In genomic region chr5:173909205-173909604, GRCh38 we compare ENCODE assay signal across 14 cellular contexts. TPM values are rescaled to one million over a fixed set of nuclear protein-coding genes. Genes with fewer than 3 reads are reported as not detected.
DNase-seq lines count a peak whose midpoint lies in the region; ATAC-seq and TF ChIP-seq lines count a peak whose summit lies in the region.
"Had no signal": no experiment of that assay in that cellular context is flagged by ENCODE, and none has a peak within 500 bp of the region (broad histone marks: within the 10 kb centered on the region; RNA-seq: fewer than 3 reads in every experiment).

No MANE protein-coding gene starts in this region.

- DNase-seq in NCI-H2227 treated with DMSO at 0.1 percent for 48 hours (lab: John Stamatoyannopoulos, UW) = peak; percentile 47
- DNase-seq in dorsolateral prefrontal cortex = peak in 4 of 10 donors; percentile 62 to 75 (median 67)
- no peak for DNase-seq in mesenchymal stem cell
- no peak for DNase-seq in stimulated activated naive CD4-positive, alpha-beta T cell (lab: John Stamatoyannopoulos, UW)
- no peak for DNase-seq in DMS53 (lab: John Stamatoyannopoulos, UW)
- DNase-seq: activated naive CD4-positive, alpha-beta T cell treated with anti-CD3 and anti-CD28 coated beads, Interleukin-2, amount 50 U/mL, for 16 hours; CD4-positive, CD25-positive, alpha-beta regulatory T cell; NCI-H1694; stimulated activated naive CD8-positive, alpha-beta T cell treated with anti-CD3 and anti-CD28 coated beads, Interleukin-15, amount 100 ng/mL, for 72 hours had no signal

- WGBS in mesenchymal stem cell = 33% methylated on average over 1 of the region's 3 CpGs

- H3K14ac ChIP-seq in mesenchymal stem cell (ENCODE audit: low read length in 2 of 2) = no peak overlapping the region

- ATAC-seq in HG03139 (IDR thresholded peaks at IDR 0.05; ENCODE audit: unreplicated experiment) = no peak
- no peak for ATAC-seq in stimulated activated memory B cell treated with anti-CD40 and anti-IgM and Interleukin-4, amounts not matched to agents 10 μg/mL and 1 μg/mL and 100 μg/mL, for 72 hours
- ATAC-seq: stimulated activated naive CD8-positive, alpha-beta T cell treated with anti-CD3 and anti-CD28 coated beads, Interleukin-15, amount 100 ng/mL, for 72 hours had no signal

- H3K27ac ChIP-seq in dorsolateral prefrontal cortex (peak overlapping the region; percentile 30 to 95 (median 87)), mesenchymal stem cell (ENCODE audit: low read length, poor library complexity, severe bottlenecking) (no peak overlapping the region), temporal lobe (ENCODE audit: low read depth, low read length) (peak overlapping the region; percentile 86)
- H3K27ac ChIP-seq: SJSA1 had no signal

- no peak overlapping the region for H3K27ac Mint-ChIP-seq in stimulated activated memory B cell treated with anti-CD40 and anti-IgM and Interleukin-4, amounts not matched to agents 10 μg/mL and 1 μg/mL and 100 μg/mL, for 72 hours
- H3K27ac Mint-ChIP-seq: stimulated activated naive CD8-positive, alpha-beta T cell treated with anti-CD3 and anti-CD28 coated beads, Interleukin-15, amount 100 ng/mL, for 72 hours had no signal

- H3K36me3 ChIP-seq in mesenchymal stem cell (ENCODE audit: control insufficient read depth in 1 of 2, insufficient read depth in 2 of 2, low read depth in 1 of 2, low read length in 2 of 2) = peaks cover 6 to 32% of the 10 kb centered on the region in 2 experiments

- H4K8ac ChIP-seq in mesenchymal stem cell (ENCODE audit: low read length) = no peak overlapping the region

- H3K79me1 ChIP-seq in mesenchymal stem cell (replicated peaks; ENCODE audit: low read length, poor library complexity, severe bottlenecking) = peaks cover 2% of the 10 kb centered on the region

- H3K9me3 ChIP-seq in mesenchymal stem cell (ENCODE audit: control insufficient read depth, low read length) = no peaks in the 10 kb centered on the region
- H3K9me3 ChIP-seq: SJSA1 had no signal

- no peaks in the 10 kb centered on the region for H3K27me3 Mint-ChIP-seq in stimulated activated memory B cell treated with anti-CD40 and anti-IgM and Interleukin-4, amounts not matched to agents 10 μg/mL and 1 μg/mL and 100 μg/mL, for 72 hours
- H3K27me3 Mint-ChIP-seq: CD4-positive, CD25-positive, alpha-beta regulatory T cell; IgD-negative memory B cell; stimulated activated naive CD8-positive, alpha-beta T cell treated with anti-CD3 and anti-CD28 coated beads, Interleukin-15, amount 100 ng/mL, for 72 hours had no signal

- intact Hi-C loops in dorsolateral prefrontal cortex (cut with DNase I) = no loop called here

- H3K4me1 Mint-ChIP-seq in stimulated activated memory B cell treated with anti-CD40 and anti-IgM and Interleukin-4, amounts not matched to agents 10 μg/mL and 1 μg/mL and 100 μg/mL, for 72 hours = peaks cover 27% of the 10 kb centered on the region
- H3K4me1 Mint-ChIP-seq: stimulated activated naive CD8-positive, alpha-beta T cell treated with anti-CD3 and anti-CD28 coated beads, Interleukin-15, amount 100 ng/mL, for 72 hours had no signal

- H3K4me1 ChIP-seq in mesenchymal stem cell (ENCODE audit: control insufficient read depth, insufficient read depth, low read depth, low read length) = peaks cover 2% of the 10 kb centered on the region
- H3K4me1 ChIP-seq: SJSA1 had no signal

- no peaks in the 10 kb centered on the region for H3K9me3 Mint-ChIP-seq in stimulated activated memory B cell treated with anti-CD40 and anti-IgM and Interleukin-4, amounts not matched to agents 10 μg/mL and 1 μg/mL and 100 μg/mL, for 72 hours
- H3K9me3 Mint-ChIP-seq: CD4-positive, CD25-positive, alpha-beta regulatory T cell; IgD-negative memory B cell; stimulated activated naive CD8-positive, alpha-beta T cell treated with anti-CD3 and anti-CD28 coated beads, Interleukin-15, amount 100 ng/mL, for 72 hours had no signal

- H2AK5ac ChIP-seq in mesenchymal stem cell (ENCODE audit: low read length, severe bottlenecking) = no peak overlapping the region

- no peak overlapping the region for H2BK5ac ChIP-seq in mesenchymal stem cell (ENCODE audit: low read depth, low read length, poor library complexity, severe bottlenecking)

- no peak overlapping the region for H2BK12ac ChIP-seq in mesenchymal stem cell (ENCODE audit: low read length in 2 of 2)

- no peak overlapping the region for H3K23ac ChIP-seq in mesenchymal stem cell (ENCODE audit: low read length in 2 of 2)

- no peaks in the 10 kb centered on the region for H3K27me3 ChIP-seq in dorsolateral prefrontal cortex
- H3K27me3 ChIP-seq in mesenchymal stem cell (ENCODE audit: control insufficient read depth in 1 of 2, insufficient read depth in 1 of 2, low read length in 2 of 2) = no peaks in the 10 kb centered on the region
- H3K27me3 ChIP-seq: SJSA1 had no signal

- no peak overlapping the region for H3K4me3 Mint-ChIP-seq in stimulated activated memory B cell treated with anti-CD40 and anti-IgM and Interleukin-4, amounts not matched to agents 10 μg/mL and 1 μg/mL and 100 μg/mL, for 72 hours
- H3K4me3 Mint-ChIP-seq: CD4-positive, CD25-positive, alpha-beta regulatory T cell; IgD-negative memory B cell; stimulated activated naive CD8-positive, alpha-beta T cell treated with anti-CD3 and anti-CD28 coated beads, Interleukin-15, amount 100 ng/mL, for 72 hours had no signal

- H2AFZ ChIP-seq in mesenchymal stem cell (ENCODE audit: low read depth, low read length) = no peak overlapping the region

- H2BK15ac ChIP-seq in mesenchymal stem cell (ENCODE audit: low read depth, poor library complexity, severe bottlenecking) = no peak overlapping the region

- H3K4ac ChIP-seq in mesenchymal stem cell (ENCODE audit: low read depth in 1 of 2, low read length in 2 of 2) = no peak overlapping the region

- no peak overlapping the region for H3K4me2 ChIP-seq in mesenchymal stem cell (ENCODE audit: low read length, poor library complexity, severe bottlenecking)

- H3K18ac ChIP-seq in mesenchymal stem cell (ENCODE audit: low read depth in 1 of 2, low read length in 2 of 2) = no peak overlapping the region

- H3K4me3 ChIP-seq in dorsolateral prefrontal cortex (peak overlapping the region in 54 of 59 donors; percentile 5 to 52 (median 26)), mesenchymal stem cell (ENCODE audit: insufficient read depth in 1 of 2, low read depth in 1 of 2, low read length in 2 of 2) (no peak overlapping the region)
- H3K4me3 ChIP-seq: SJSA1 had no signal

- peak in 1 of 56 donors; percentile 11 for TF ChIP-seq CTCF in dorsolateral prefrontal cortex (IDR thresholded peaks at IDR 0.05 in 54 of 56, conservative IDR thresholded peaks at IDR 0.05 in 2 of 56; ENCODE audit: low read depth in 1 of 56, partially characterized antibody in 56 of 56)

- no peak overlapping the region for H4K91ac ChIP-seq in mesenchymal stem cell (ENCODE audit: low read length)

- H2BK120ac ChIP-seq in mesenchymal stem cell (ENCODE audit: low read depth, low read length) = no peak overlapping the region

- peak overlapping the region; percentile 17 for H3K9ac ChIP-seq in mesenchymal stem cell (ENCODE audit: low read length)

- H3K36me3 Mint-ChIP-seq in stimulated activated memory B cell treated with anti-CD40 and anti-IgM and Interleukin-4, amounts not matched to agents 10 μg/mL and 1 μg/mL and 100 μg/mL, for 72 hours = peaks cover 19% of the 10 kb centered on the region

RNA-seq across cellular contexts. Expression of gene CPEB4, which starts 21.1 kb away (rescaled TPM):
- total RNA-seq in dorsolateral prefrontal cortex (100 to 1,000 TPM in 119 of 120 experiments, 10 to 100 TPM in 1; 95.3 to 182 (median 133) TPM), temporal lobe (78.7 TPM)
- 12.8 TPM for polyA plus RNA-seq in mesenchymal stem cell (2013, experiment 1 of 2)
- 12.4 TPM for polyA plus RNA-seq in mesenchymal stem cell (2013, experiment 2 of 2)

Comparison
In these comparisons a context has a peak if more than half of its experiments do, and no peak if none do; other contexts are left out.
1. H3K4me3 ChIP-seq: peak in dorsolateral prefrontal cortex (54 of 59); none in mesenchymal stem cell (0 of 2).